8 cellular contexts compared by ENCODE assay signal in the genomic region with DNA sequence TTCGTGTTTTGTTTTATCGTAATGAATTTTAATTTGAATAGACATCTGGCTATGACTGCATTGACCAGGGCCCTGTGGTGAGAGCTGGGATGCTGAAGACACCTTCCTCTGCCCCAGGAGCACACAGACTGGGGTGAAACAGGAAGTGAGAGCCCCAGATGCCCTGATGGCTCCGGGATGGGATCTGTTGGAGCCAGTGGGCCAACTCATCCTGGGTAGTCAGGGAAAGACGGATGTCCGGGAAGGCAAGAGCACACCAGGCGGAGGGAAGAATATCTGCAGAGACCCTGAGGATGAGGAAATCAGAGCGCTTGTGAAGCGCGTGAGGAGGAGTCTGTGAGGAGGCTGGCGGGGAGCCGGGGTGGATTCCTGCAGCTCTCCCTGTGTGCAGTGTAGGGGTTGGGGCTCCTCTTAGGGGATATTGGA.
A peak's percentile ranks its signal among the peaks of the same experiment; 100 is the strongest.
DNase-seq lines count a peak whose midpoint lies in the region; ATAC-seq, FAIRE-seq and TF ChIP-seq lines count a peak whose summit lies in the region.

No MANE protein-coding gene starts in this region.

- peaks cover 1% of the 10 kb centered on the region for H3K79me2 ChIP-seq in HepG2 (ENCODE audit: insufficient read depth, low read length)

- H3K27me3 ChIP-seq in HepG2 (ENCODE audit: control insufficient read depth in 1 of 2, insufficient read depth in 2 of 2, low read length in 2 of 2), result no peaks in the 10 kb centered on the region

- TF ChIP-seq CTCF in HFFc6 (IDR thresholded peaks at IDR 0.05) (no peak), cardiac fibroblast (IDR thresholded peaks at IDR 0.05; ENCODE audit: low read depth, low read length) (peak; percentile 51), HepG2 (CRISPR knock-in tag; IDR thresholded peaks at IDR 0.05) (peak; percentile 2; the same call in 1 of the 2 replicates)

- H4K20me1 ChIP-seq in HepG2 (ENCODE audit: insufficient read depth, low read length), result no peaks in the 10 kb centered on the region

- H3K9me3 Mint-ChIP-seq in HFFc6, result no peaks in the 10 kb centered on the region
- no peaks in the 10 kb centered on the region for H3K9me3 Mint-ChIP-seq in T-cell

- H3K9me3 ChIP-seq in HepG2 (ENCODE audit: low read length), result no peaks in the 10 kb centered on the region

- peak overlapping the region; percentile 32; the same call in 1 of the 2 replicates for H3K9ac ChIP-seq in HepG2 (ENCODE audit: insufficient read depth, low read depth, low read length)

- peak overlapping the region; percentile 74 for H3K4me3 Mint-ChIP-seq in HFFc6
- H3K4me3 Mint-ChIP-seq in T-cell, result no peak overlapping the region

- no peak overlapping the region for H2AFZ ChIP-seq in HepG2 (ENCODE audit: low read length)

- H3K4me1 ChIP-seq in HepG2 (ENCODE audit: insufficient read depth, low read length), result peaks cover 49% of the 10 kb centered on the region

- TF ChIP-seq EP300 in HepG2 (IDR thresholded peaks at IDR 0.05; ENCODE audit: low read depth in 2 of 2, low read length in 2 of 2) (no peak), HepG2 (CRISPR knock-in tag; IDR thresholded peaks at IDR 0.05; ENCODE audit: borderline replicate concordance) (no peak)

- WGBS in HepG2 (ENCODE audit: low lambda C conversion rate), result 13% methylated on average over 11 of the region's 11 CpGs

- TF ChIP-seq RAD21 in HepG2 (CRISPR knock-in tag; IDR thresholded peaks at IDR 0.05), result no peak

- peaks cover 2% of the 10 kb centered on the region; the same call in 1 of the 2 replicates for H3K27me3 Mint-ChIP-seq in HFFc6 (ENCODE audit: insufficient read depth)
- H3K27me3 Mint-ChIP-seq in T-cell, result no peaks in the 10 kb centered on the region

- H3K4me3 ChIP-seq in cardiac fibroblast (replicated peaks in 1 of 2; ENCODE audit: low read depth in 2 of 2, low read length in 2 of 2) (peak overlapping the region; percentile 1 to 30), HepG2 (replicated peaks in 1 of 3; ENCODE audit: insufficient read depth in 1 of 3, low read depth in 2 of 3, low read length in 3 of 3) (peak overlapping the region; percentile 22 to 68 (median 24); a peak in 5 of 6 replicates)

- peak overlapping the region; percentile 89 for H3K4me2 ChIP-seq in HepG2 (ENCODE audit: low read depth, low read length)

- POLR2A ChIA-PET in HepG2 (lab: Yijun Ruan, JAX), result interaction anchor here (0.9 to 3.4 kb wide), 11 partner anchors 11 to 265 kb away, joined by 4 to 33 read pairs (median 6); a partner anchor contains a TSS
- POLR2A ChIA-PET in T-cell (lab: Charles Lee), result no interaction called here

- H3K4me1 Mint-ChIP-seq in HFFc6 (ENCODE audit: low read depth), result peaks cover 18% of the 10 kb centered on the region
- peaks cover 16 to 19% (median 17%) of the 10 kb centered on the region in 3 donors for H3K4me1 Mint-ChIP-seq in T-cell

- in situ Hi-C loops in HepG2 (cut with HindIII; ENCODE audit: extremely low pct_ligation_motif_present, low pct_unique_long_range_greater_than_20kb), result loop anchor here (5.0 kb wide), 1 partner anchor 62 kb away; no protein-coding TSS in a partner anchor

- peak overlapping the region; percentile 67 for H3K27ac Mint-ChIP-seq in HFFc6
- no peak overlapping the region for H3K27ac Mint-ChIP-seq in T-cell

- H3K36me3 ChIP-seq in HepG2 (replicated peaks in 1 of 2; ENCODE audit: control insufficient read depth in 1 of 2, insufficient read depth in 2 of 2, low read length in 2 of 2), result peaks cover 1 to 17% of the 10 kb centered on the region in 2 experiments; a peak in 3 of 5 replicates

- ATAC-seq in HepG2 (peak; percentile 66), GM19452 (IDR thresholded peaks at IDR 0.05; ENCODE audit: unreplicated experiment) (no peak), HG02884 (IDR thresholded peaks at IDR 0.05; ENCODE audit: unreplicated experiment) (no peak), T-cell (replicated peaks in 1 of 4) (no peak)

- peak overlapping the region; percentile 75 for H3K27ac ChIP-seq in HepG2 (ENCODE audit: extremely low read length, insufficient read depth, low read length)
- H3K27ac ChIP-seq in temporal lobe (ENCODE audit: low read depth, low read length), result peak overlapping the region; percentile 5

- TF ChIP-seq POLR2A in HepG2 (IDR thresholded peaks at IDR 0.05; ENCODE audit: insufficient read depth in 1 of 2, low read depth in 2 of 2, low read length in 2 of 2), result no peak

- DNase-seq in HFFc6 (no peak), cardiac fibroblast (ENCODE audit: low read depth in 2 of 2) (peak; percentile 83 to 93), HepG2 (ENCODE audit: low spot score) (peak; percentile 62), NCI-H1048 (lab: John Stamatoyannopoulos, UW) (no peak), T-cell (no peak)

- BruUV-seq in HepG2 (replicated peaks; lab: Mats Ljungman, UMichigan), result no TSS peak

- CTCF ChIA-PET in HepG2 (lab: Yijun Ruan, JAX; ENCODE audit: low intra/inter-chr PET ratio, low total read pairs) (interaction anchor here (0.6 to 1.2 kb wide), 4 partner anchors 41 to 178 kb away, joined by 3 to 4 read pairs (median 3); no protein-coding TSS in a partner anchor), T-cell (lab: Charles Lee) (no interaction called here)

- H3K36me3 Mint-ChIP-seq in HFFc6 (ENCODE audit: low read depth) (no peaks in the 10 kb centered on the region), T-cell (peaks cover 38% of the 10 kb centered on the region)

- intact Hi-C loops in HepG2 (cut with micrococcal nuclease; ENCODE audit: unreplicated experiment), result loop anchor here (1.0 kb wide), 3 partner anchors 8 to 103 kb away; a partner anchor contains a TSS

- FAIRE-seq in HepG2 (lab: Jason Lieb, UNC), result no peak

TF ChIP-seq in HepG2, 621 proteins besides CTCF, POLR2A, EP300 and RAD21 (continues in another document):
- TF ChIP-seq, protein P1, sequence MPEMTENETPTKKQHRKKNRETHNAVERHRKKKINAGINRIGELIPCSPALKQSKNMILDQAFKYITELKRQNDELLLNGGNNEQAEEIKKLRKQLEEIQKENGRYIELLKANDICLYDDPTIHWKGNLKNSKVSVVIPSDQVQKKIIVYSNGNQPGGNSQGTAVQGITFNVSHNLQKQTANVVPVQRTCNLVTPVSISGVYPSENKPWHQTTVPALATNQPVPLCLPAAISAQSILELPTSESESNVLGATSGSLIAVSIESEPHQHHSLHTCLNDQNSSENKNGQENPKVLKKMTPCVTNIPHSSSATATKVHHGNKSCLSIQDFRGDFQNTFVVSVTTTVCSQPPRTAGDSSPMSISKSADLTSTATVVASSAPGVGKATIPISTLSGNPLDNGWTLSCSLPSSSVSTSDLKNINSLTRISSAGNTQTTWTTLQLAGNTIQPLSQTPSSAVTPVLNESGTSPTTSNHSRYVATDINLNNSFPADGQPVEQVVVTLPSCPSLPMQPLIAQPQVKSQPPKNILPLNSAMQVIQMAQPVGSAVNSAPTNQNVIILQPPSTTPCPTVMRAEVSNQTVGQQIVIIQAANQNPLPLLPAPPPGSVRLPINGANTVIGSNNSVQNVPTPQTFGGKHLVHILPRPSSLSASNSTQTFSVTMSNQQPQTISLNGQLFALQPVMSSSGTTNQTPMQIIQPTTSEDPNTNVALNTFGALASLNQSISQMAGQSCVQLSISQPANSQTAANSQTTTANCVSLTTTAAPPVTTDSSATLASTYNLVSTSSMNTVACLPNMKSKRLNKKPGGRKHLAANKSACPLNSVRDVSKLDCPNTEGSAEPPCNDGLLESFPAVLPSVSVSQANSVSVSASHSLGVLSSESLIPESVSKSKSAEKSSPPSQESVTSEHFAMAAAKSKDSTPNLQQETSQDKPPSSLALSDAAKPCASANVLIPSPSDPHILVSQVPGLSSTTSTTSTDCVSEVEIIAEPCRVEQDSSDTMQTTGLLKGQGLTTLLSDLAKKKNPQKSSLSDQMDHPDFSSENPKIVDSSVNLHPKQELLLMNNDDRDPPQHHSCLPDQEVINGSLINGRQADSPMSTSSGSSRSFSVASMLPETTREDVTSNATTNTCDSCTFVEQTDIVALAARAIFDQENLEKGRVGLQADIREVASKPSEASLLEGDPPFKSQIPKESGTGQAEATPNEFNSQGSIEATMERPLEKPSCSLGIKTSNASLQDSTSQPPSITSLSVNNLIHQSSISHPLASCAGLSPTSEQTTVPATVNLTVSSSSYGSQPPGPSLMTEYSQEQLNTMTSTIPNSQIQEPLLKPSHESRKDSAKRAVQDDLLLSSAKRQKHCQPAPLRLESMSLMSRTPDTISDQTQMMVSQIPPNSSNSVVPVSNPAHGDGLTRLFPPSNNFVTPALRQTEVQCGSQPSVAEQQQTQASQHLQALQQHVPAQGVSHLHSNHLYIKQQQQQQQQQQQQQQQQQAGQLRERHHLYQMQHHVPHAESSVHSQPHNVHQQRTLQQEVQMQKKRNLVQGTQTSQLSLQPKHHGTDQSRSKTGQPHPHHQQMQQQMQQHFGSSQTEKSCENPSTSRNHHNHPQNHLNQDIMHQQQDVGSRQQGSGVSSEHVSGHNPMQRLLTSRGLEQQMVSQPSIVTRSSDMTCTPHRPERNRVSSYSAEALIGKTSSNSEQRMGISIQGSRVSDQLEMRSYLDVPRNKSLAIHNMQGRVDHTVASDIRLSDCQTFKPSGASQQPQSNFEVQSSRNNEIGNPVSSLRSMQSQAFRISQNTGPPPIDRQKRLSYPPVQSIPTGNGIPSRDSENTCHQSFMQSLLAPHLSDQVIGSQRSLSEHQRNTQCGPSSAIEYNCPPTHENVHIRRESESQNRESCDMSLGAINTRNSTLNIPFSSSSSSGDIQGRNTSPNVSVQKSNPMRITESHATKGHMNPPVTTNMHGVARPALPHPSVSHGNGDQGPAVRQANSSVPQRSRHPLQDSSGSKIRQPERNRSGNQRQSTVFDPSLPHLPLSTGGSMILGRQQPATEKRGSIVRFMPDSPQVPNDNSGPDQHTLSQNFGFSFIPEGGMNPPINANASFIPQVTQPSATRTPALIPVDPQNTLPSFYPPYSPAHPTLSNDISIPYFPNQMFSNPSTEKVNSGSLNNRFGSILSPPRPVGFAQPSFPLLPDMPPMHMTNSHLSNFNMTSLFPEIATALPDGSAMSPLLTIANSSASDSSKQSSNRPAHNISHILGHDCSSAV (CRISPR knock-in tag; IDR thresholded peaks at IDR 0.05; ENCODE audit: borderline replicate concordance), result no peak

Comparison
In these comparisons a context has a peak if more than half of its experiments do, and no peak if none do; other contexts are left out.
1. DNase-seq: peak in cardiac fibroblast (2 of 2) and HepG2 (single experiment); none in HFFc6 (single experiment), NCI-H1048 (single experiment) and T-cell (0 of 34).